Comparison of ENCODE assay signal across 8 cellular contexts in the genomic region with DNA sequence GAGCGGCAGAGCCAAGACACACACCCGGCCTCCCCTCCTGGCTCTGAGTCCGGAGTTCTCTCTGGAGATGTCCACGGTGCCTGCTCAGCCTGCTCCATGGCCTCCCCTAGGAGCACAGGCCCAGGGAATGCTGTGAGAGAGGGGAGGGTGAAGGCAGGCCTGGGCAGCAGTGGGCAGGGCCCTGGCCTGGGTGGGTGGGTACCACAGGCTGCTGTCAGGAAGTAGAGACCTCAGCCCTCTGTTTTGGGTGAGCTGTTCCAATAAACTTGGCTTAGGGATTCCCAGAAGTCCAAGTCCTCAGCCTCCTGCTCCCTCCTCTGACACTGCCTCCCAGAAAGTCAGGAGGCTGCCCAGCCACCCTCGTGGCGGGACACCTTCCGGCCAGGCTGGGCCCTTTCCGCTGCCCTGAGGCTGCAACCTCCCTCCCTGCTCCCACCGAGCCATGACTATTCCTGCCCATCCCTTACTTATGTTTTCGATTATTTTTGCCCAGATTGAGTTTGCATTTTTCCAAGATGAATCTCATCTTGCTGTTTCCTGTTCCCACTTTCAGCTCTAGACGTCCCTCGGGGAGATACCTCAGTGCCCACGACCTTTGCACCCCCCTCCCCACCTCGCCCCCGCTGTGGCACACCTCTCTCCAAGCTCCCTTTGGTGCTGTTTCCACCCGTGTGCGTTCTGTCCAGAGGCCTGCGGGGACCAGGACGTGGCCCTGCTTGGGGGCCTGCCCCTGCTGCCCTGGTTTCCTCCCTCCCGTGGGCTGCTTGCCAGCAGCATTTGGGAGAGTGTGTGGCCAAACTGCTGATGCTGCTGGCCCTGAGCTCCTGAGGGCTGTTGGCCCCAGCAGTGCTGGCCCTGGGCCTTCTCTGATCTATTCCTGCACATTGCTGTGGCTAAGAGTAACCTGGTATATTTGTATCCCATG. TPM values are rescaled to one million over a fixed set of nuclear protein-coding genes. Genes with fewer than 3 reads are reported as not detected.
DNase-seq lines count a peak whose midpoint lies in the region; ATAC-seq lines count a peak whose summit lies in the region.
"Had no signal": no experiment of that assay in that cellular context is flagged by ENCODE, and none has a peak within 500 bp of the region (broad histone marks: within the 10 kb centered on the region; RNA-seq: fewer than 3 reads in every experiment).

No MANE protein-coding gene starts in this region.

- H3K27me3 ChIP-seq in SJSA1 (replicated peaks) = no peaks in the 10 kb centered on the region

- no peak overlapping the region for H3K4me3 ChIP-seq in SJSA1

- H3K4me1 ChIP-seq in SJSA1 (replicated peaks) = peaks cover 55% of the 10 kb centered on the region

- no peaks in the 10 kb centered on the region for H3K36me3 ChIP-seq in SJSA1

- H3K27ac ChIP-seq in SJSA1 (peak overlapping the region; percentile 65), temporal lobe (ENCODE audit: low read depth, low read length) (peak overlapping the region; percentile 61)

- intact Hi-C loops in Right ventricle myocardium inferior (cut with DNase I) = no loop called here

- DNase-seq in SJSA1 (ENCODE audit: low read depth in 1 of 2, low spot score in 2 of 2) = peak; percentile 68 to 76
- DNase-seq in Right ventricle myocardium inferior (ENCODE audit: missing footprints) = peak; percentile 88
- no peak for DNase-seq in ureter (ENCODE audit: low spot score)
- DNase-seq: activated naive CD8-positive, alpha-beta T cell treated with anti-CD3 and anti-CD28 coated beads, Interleukin-2, amount 10 ng/mL, durations not matched to agents 7 days and 5 days; NCI-H2081 treated with DMSO at 0.1 percent for 48 hours had no signal

- peak; percentile 84 for ATAC-seq in Right ventricle myocardium inferior
- ATAC-seq in GM21723 (IDR thresholded peaks at IDR 0.05; ENCODE audit: unreplicated experiment) = no peak
- no peak for ATAC-seq in HG03571 (IDR thresholded peaks at IDR 0.05; ENCODE audit: unreplicated experiment)

- no peaks in the 10 kb centered on the region for H3K9me3 ChIP-seq in SJSA1 (replicated peaks)

RNA-seq across cellular contexts. Expression of gene POLM, which starts 5.8 kb away (rescaled TPM):
- 5.4 and 10.7 TPM in 2 replicates for total RNA-seq in SJSA1 (2014; rRNA removed; shearing (Covaris generic))
- 16.1 TPM for total RNA-seq in Right ventricle myocardium inferior
- total RNA-seq in temporal lobe = 5.4 TPM
- 46.5 TPM for total RNA-seq in ureter

RNA-seq across cellular contexts. Expression of gene AEBP1, which starts 16.0 kb away (rescaled TPM):
- total RNA-seq in SJSA1 (2014; rRNA removed; shearing (Covaris generic)) = not detected in 2 replicates
- total RNA-seq in Right ventricle myocardium inferior = 13.6 TPM
- total RNA-seq in temporal lobe = 7.9 TPM
- 131 TPM for total RNA-seq in ureter

RNA-seq across cellular contexts. Expression of gene PGAM2, which starts 22.8 kb away (rescaled TPM):
- total RNA-seq in SJSA1 (2014; rRNA removed; shearing (Covaris generic)) = 0.13 TPM in 1 of 2 replicates, not detected in the other
- 1,123 TPM for total RNA-seq in Right ventricle myocardium inferior
- 1.7 TPM for total RNA-seq in temporal lobe
- total RNA-seq in ureter = 0.62 TPM

RNA-seq across cellular contexts. Expression of gene POLD2, which starts 35.2 kb away (rescaled TPM):
- total RNA-seq in SJSA1 (2014; rRNA removed; shearing (Covaris generic)) = 84.9 and 96.1 TPM in 2 replicates
- 87.3 TPM for total RNA-seq in Right ventricle myocardium inferior
- total RNA-seq in temporal lobe = 36.6 TPM
- total RNA-seq in ureter = 92.0 TPM

RNA-seq across cellular contexts. Expression of gene DBNL, which starts 43.7 kb away (rescaled TPM):
- 171 and 183 TPM in 2 replicates for total RNA-seq in SJSA1 (2014; rRNA removed; shearing (Covaris generic))
- total RNA-seq in Right ventricle myocardium inferior = 36.0 TPM
- total RNA-seq in temporal lobe = 36.6 TPM
- 107 TPM for total RNA-seq in ureter

Comparison
In these comparisons a context has a peak if more than half of its experiments do, and no peak if none do; other contexts are left out.
1. RNA of gene PGAM2, which starts 22.8 kb away (total RNA-seq): 1,123 TPM in Right ventricle myocardium inferior (single experiment); 1.7 TPM in temporal lobe (single experiment), 0.62 TPM in ureter (single experiment) and 0.13 TPM in SJSA1; every median in the first group is over 100 times any median in the second.